19 cellular contexts compared by ENCODE assay signal in the genomic region with DNA sequence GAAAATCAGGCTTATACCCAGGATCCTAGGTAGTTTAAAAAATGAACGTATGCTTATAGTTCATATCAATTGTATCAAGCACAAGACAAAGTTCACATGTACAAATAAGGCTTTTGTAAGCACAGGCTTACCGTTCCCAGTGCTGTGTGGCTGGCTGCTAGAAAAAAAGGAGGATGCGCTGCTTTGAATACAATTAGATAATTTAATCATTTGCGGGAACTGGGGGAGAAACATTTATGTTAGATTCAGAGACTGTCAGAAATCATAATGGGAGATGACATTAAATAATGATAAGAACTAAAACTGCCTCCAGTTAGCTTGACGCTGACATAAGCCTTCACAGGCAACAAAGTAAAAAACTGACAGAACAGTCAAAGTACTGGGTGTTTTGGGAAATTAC.
DNase-seq lines count a peak whose midpoint lies in the region; ATAC-seq and TF ChIP-seq lines count a peak whose summit lies in the region.
"Had no signal": no experiment of that assay in that cellular context is flagged by ENCODE, and none has a peak within 500 bp of the region (broad histone marks: within the 10 kb centered on the region; RNA-seq: fewer than 3 reads in every experiment).

No MANE protein-coding gene starts in this region.

- H3K27ac ChIP-seq in muscle layer of duodenum (ENCODE audit: low read length) = peak overlapping the region; percentile 46
- peak overlapping the region; percentile 3 to 59 for H3K27ac ChIP-seq in thoracic aorta

- ATAC-seq in thoracic aorta (ENCODE audit: insufficient number of reproducible peaks, low FRiP score, low read depth) = no peak

- no peak for TF ChIP-seq CTCF in thoracic aorta (IDR thresholded peaks at IDR 0.05)

- H3K9me3 ChIP-seq in muscle layer of duodenum (ENCODE audit: control insufficient read depth in 1 of 2, low read length in 2 of 2) (no peaks in the 10 kb centered on the region), thoracic aorta (no peaks in the 10 kb centered on the region)
- H3K9me3 ChIP-seq: neutrophil had no signal

- peaks cover 88% of the 10 kb centered on the region for H3K36me3 Mint-ChIP-seq in activated T-cell treated with anti-CD3 and anti-CD28 coated beads, Interleukin-2, amount 50 U/mL, for 24 hours (ENCODE audit: low read depth)
- H3K36me3 Mint-ChIP-seq in activated naive CD8-positive, alpha-beta T cell = peaks cover 12% of the 10 kb centered on the region

- in situ Hi-C loops in KBM-7 (cut with MboI; ENCODE audit: low pct_unique_long_range_greater_than_20kb, low sequenced_read_pairs) = no loop called here

- H3K27ac Mint-ChIP-seq in activated T-cell treated with anti-CD3 and anti-CD28 coated beads, Interleukin-2, amount 50 U/mL, for 24 hours = peak overlapping the region; percentile 85
- H3K27ac Mint-ChIP-seq in activated naive CD8-positive, alpha-beta T cell = peak overlapping the region; percentile 81
- H3K27ac Mint-ChIP-seq: activated T-helper 1 cell treated with anti-CD3 and anti-CD28 coated beads, Interleukin-12 subunit alpha, Interleukin-12 subunit beta, Interleukin-2, Interleukin-4 antibody, amounts not matched to agents 30 ng/mL and 10 ng/mL and 1 ng/mL, durations not matched to agents 14 hours and 24 hours and 36 hours had no signal

- H3K36me3 ChIP-seq in muscle layer of duodenum (ENCODE audit: control insufficient read depth in 1 of 2, insufficient read depth in 2 of 2, low read length in 2 of 2) = peaks cover 5% of the 10 kb centered on the region in 2 donors
- H3K36me3 ChIP-seq in thoracic aorta = peaks cover 10% of the 10 kb centered on the region

- H3K4me3 ChIP-seq in muscle layer of duodenum (ENCODE audit: low read depth in 1 of 2, low read length in 2 of 2) = no peak overlapping the region
- no peak overlapping the region for H3K4me3 ChIP-seq in thoracic aorta

- no peaks in the 10 kb centered on the region for H3K27me3 Mint-ChIP-seq in activated T-cell treated with anti-CD3 and anti-CD28 coated beads, Interleukin-2, amount 50 U/mL, for 24 hours
- no peaks in the 10 kb centered on the region for H3K27me3 Mint-ChIP-seq in activated naive CD8-positive, alpha-beta T cell

- no peaks in the 10 kb centered on the region for H3K27me3 ChIP-seq in muscle layer of duodenum (ENCODE audit: low read depth, low read length)
- H3K27me3 ChIP-seq in thoracic aorta (replicated peaks; ENCODE audit: insufficient read depth) = no peaks in the 10 kb centered on the region
- H3K27me3 ChIP-seq: neutrophil had no signal

- peaks cover 54% of the 10 kb centered on the region for H3K4me1 Mint-ChIP-seq in activated T-cell treated with anti-CD3 and anti-CD28 coated beads, Interleukin-2, amount 50 U/mL, for 24 hours (ENCODE audit: low read depth)
- peaks cover 45% of the 10 kb centered on the region for H3K4me1 Mint-ChIP-seq in activated naive CD8-positive, alpha-beta T cell (ENCODE audit: low read depth)

- no peaks in the 10 kb centered on the region for H3K9me3 Mint-ChIP-seq in activated T-cell treated with anti-CD3 and anti-CD28 coated beads, Interleukin-2, amount 50 U/mL, for 24 hours
- H3K9me3 Mint-ChIP-seq in activated naive CD8-positive, alpha-beta T cell (ENCODE audit: low read depth) = no peaks in the 10 kb centered on the region
- H3K9me3 Mint-ChIP-seq: activated T-helper 1 cell treated with anti-CD3 and anti-CD28 coated beads, Interleukin-12 subunit alpha, Interleukin-12 subunit beta, Interleukin-2, Interleukin-4 antibody, amounts not matched to agents 30 ng/mL and 10 ng/mL and 1 ng/mL, durations not matched to agents 14 hours and 24 hours and 36 hours; T-helper 1 cell treated with Interleukin-12 subunit alpha and Interleukin-12 subunit beta and Interleukin-4 antibody, amounts not matched to agents 30 μg/mL and 1 μg/mL, for 36 hours had no signal

- no peak overlapping the region for H3K4me3 Mint-ChIP-seq in activated T-cell treated with anti-CD3 and anti-CD28 coated beads, Interleukin-2, amount 50 U/mL, for 24 hours
- H3K4me3 Mint-ChIP-seq in activated naive CD8-positive, alpha-beta T cell = no peak overlapping the region
- H3K4me3 Mint-ChIP-seq: activated T-helper 1 cell treated with anti-CD3 and anti-CD28 coated beads, Interleukin-12 subunit alpha, Interleukin-12 subunit beta, Interleukin-2, Interleukin-4 antibody, amounts not matched to agents 30 ng/mL and 10 ng/mL and 1 ng/mL, durations not matched to agents 14 hours and 24 hours and 36 hours; T-helper 1 cell treated with Interleukin-12 subunit alpha and Interleukin-12 subunit beta and Interleukin-4 antibody, amounts not matched to agents 30 μg/mL and 1 μg/mL, for 36 hours had no signal

- peaks cover 0 to 12% of the 10 kb centered on the region in 2 donors for H3K4me1 ChIP-seq in muscle layer of duodenum (ENCODE audit: control insufficient read depth in 1 of 2, insufficient read depth in 2 of 2, low read length in 2 of 2)
- peaks cover 38 to 55% of the 10 kb centered on the region in 2 donors for H3K4me1 ChIP-seq in thoracic aorta (ENCODE audit: control insufficient read depth in 1 of 2, low read depth in 2 of 2)

- no peak for DNase-seq in activated T-cell treated with anti-CD3 and anti-CD28 coated beads, Interleukin-2, amount 50 U/mL, for 24 hours
- DNase-seq in activated T-cell treated with anti-CD3 and anti-CD28 coated beads for 4 hours (no peak), thoracic aorta (ENCODE audit: low spot score) (no peak), GM03348 (ENCODE audit: low spot score) (no peak), KBM-7 (no peak), KG1 (lab: John Stamatoyannopoulos, UW) (no peak)
- DNase-seq: ACHN; activated CD4-positive, CD25-positive, alpha-beta regulatory T cell treated with anti-CD3 and anti-CD28 coated beads, Interleukin-2, amount 50 U/mL, for 72 hours; dermis blood vessel endothelial cell; GF-D8; mesenchymal stem cell; NCI-H1092 treated with DMSO at 0.1 percent for 48 hours; NCI-H2171; RPMI8226 had no signal
